Comparison of ENCODE assay signal across 30 cellular contexts in genomic region chr17:10871914-10872313, GRCh38. TPM values are rescaled to one million over a fixed set of nuclear protein-coding genes. Genes with fewer than 3 reads are reported as not detected.
DNase-seq lines count a peak whose midpoint lies in the region; TF ChIP-seq lines count a peak whose summit lies in the region.
"Had no signal": no experiment of that assay in that cellular context is flagged by ENCODE, and none has a peak within 500 bp of the region (broad histone marks: within the 10 kb centered on the region; RNA-seq: fewer than 3 reads in every experiment).

No MANE protein-coding gene starts in this region.

- no peaks in the 10 kb centered on the region for H3K36me3 ChIP-seq in HEK293 (ENCODE audit: control insufficient read depth in 2 of 2, insufficient read depth in 1 of 2, low read length in 2 of 2)
- H3K36me3 ChIP-seq in colonic mucosa: no peaks in the 10 kb centered on the region
- no peaks in the 10 kb centered on the region for H3K36me3 ChIP-seq in breast epithelium
- H3K36me3 ChIP-seq: ascending aorta, MG63 had no signal

- intact Hi-C loops in colonic mucosa (cut with DNase I) (no loop called here), breast epithelium (cut with DNase I; ENCODE audit: low total_unique reads) (no loop called here)

- H3K27ac ChIP-seq in HEK293 (ENCODE audit: extremely low read depth, low read depth, low read length) (no peak overlapping the region), colonic mucosa (no peak overlapping the region), breast epithelium (no peak overlapping the region)
- H3K27ac ChIP-seq: ascending aorta, dorsolateral prefrontal cortex, PC-9 had no signal

- DNase-seq in CD1c-positive myeloid dendritic cell (ENCODE audit: extremely low spot score) (peak; percentile 17), colonic mucosa (peak; percentile 23), putamen (ENCODE audit: low spot score) (peak; percentile 47), HK-2 (ENCODE audit: unreplicated experiment) (no peak), D341Med (ENCODE audit: low spot score) (no peak), breast epithelium (ENCODE audit: low spot score in 2 of 2) (no peak)
- DNase-seq: activated B cell treated with CpG ODN at 0.5 μM for 24 hours; activated CD8-positive, alpha-beta memory T cell treated with anti-CD3 and anti-CD28 coated beads, Interleukin-2, amount 50 U/mL, for 4 hours; CD4-positive, alpha-beta memory T cell; DMS53; GDM1; mesenchymal stem cell; MG63; NCI-H146; NCI-H2227 treated with DMSO at 0.1 percent for 48 hours; PC-9; SHP77 treated with DMSO at 0.1 percent for 48 hours; stimulated activated CD4-positive, alpha-beta T cell treated with anti-CD3 and anti-CD28 coated beads, Interleukin-2, amount 100 ng/mL, for 48 hours; SW 1271; T1000 had no signal

- no peaks in the 10 kb centered on the region for H3K27me3 ChIP-seq in colonic mucosa
- no peaks in the 10 kb centered on the region for H3K27me3 ChIP-seq in breast epithelium
- H3K27me3 ChIP-seq: ascending aorta, dorsolateral prefrontal cortex, MG63 had no signal

- no peak overlapping the region for H3K4me3 ChIP-seq in HEK293 (ENCODE audit: low read depth, low read length)
- H3K4me3 ChIP-seq in colonic mucosa: no peak overlapping the region
- H3K4me3 ChIP-seq in breast epithelium: no peak overlapping the region
- H3K4me3 ChIP-seq: ascending aorta, dorsolateral prefrontal cortex, GM23338, K562, MG63, PC-9 had no signal

- TF ChIP-seq CTCF in HEK293 (tag by site-specific recombination; IDR thresholded peaks at IDR 0.05) (no peak), colonic mucosa (IDR thresholded peaks at IDR 0.05) (no peak), breast epithelium (IDR thresholded peaks at IDR 0.05) (no peak)

- H3K4me1 ChIP-seq in HEK293 (ENCODE audit: control insufficient read depth, insufficient read depth, low read length) (no peaks in the 10 kb centered on the region), colonic mucosa (no peaks in the 10 kb centered on the region), breast epithelium (no peaks in the 10 kb centered on the region)
- H3K4me1 ChIP-seq: ascending aorta had no signal

- CTCF ChIA-PET in HEK293 (lab: Yijun Ruan, JAX): interaction anchor here (0.6 kb wide), 1 partner anchor 103 kb away, joined by 3 read pairs; no protein-coding TSS in a partner anchor

- no peak for TF ChIP-seq POLR2A in breast epithelium (IDR thresholded peaks at IDR 0.05)

- no peaks in the 10 kb centered on the region for H3K9me3 ChIP-seq in HEK293 (ENCODE audit: control insufficient read depth, insufficient read depth, low read depth, low read length)
- H3K9me3 ChIP-seq in colonic mucosa: no peaks in the 10 kb centered on the region
- H3K9me3 ChIP-seq in breast epithelium: no peaks in the 10 kb centered on the region
- H3K9me3 ChIP-seq: MG63 had no signal

- H3K9ac ChIP-seq in colonic mucosa (ENCODE audit: low read depth in 2 of 2, low read length in 2 of 2): no peak overlapping the region

- POLR2A ChIA-PET in HEK293 (lab: Yijun Ruan, JAX): no interaction called here

TF ChIP-seq in HEK293, 187 proteins besides CTCF, POLR2A, EP300 and RAD21:
- 0 out of 2 replicates have a peak, but pooled peaks have one; percentile 3 for TF ChIP-seq EGR2 (tag by site-specific recombination; IDR thresholded peaks at IDR 0.05; ENCODE audit: low read depth)
- no peak for TF ChIP-seq FEZF1 (tag by site-specific recombination; IDR thresholded peaks at IDR 0.05)
TF ChIP-seq in HEK293: peak in this region for 1.

RNA-seq across cellular contexts. Expression of gene PIRT, which starts 34.0 kb away (rescaled TPM):
- total RNA-seq in colonic mucosa (1 to 10 TPM in 1 of 2 donors, under 1 TPM in 1; 0.40 to 1.5 TPM), breast epithelium (under 1 TPM in 1 of 3 donors, not detected in 2; under 0.01 TPM)
- total RNA-seq: activated B cell treated with CpG ODN at 0.5 μM for 24 hours; activated naive CD4-positive, alpha-beta T cell treated with anti-CD3 and anti-CD28 coated beads, Interleukin-2, amount 50 U/mL, for 72 hours; activated T-helper 17 cell treated with anti-CD3 and anti-CD28 coated beads, Interleukin-2, amount 50 U/mL, for 72 hours; ascending aorta; CD4-positive, alpha-beta memory T cell; endothelial cell of umbilical vein; GM23338; HT-29; K562; PC-9; renal cortical epithelial cell had no signal

Comparison
In these comparisons a context has a peak if more than half of its experiments do, and no peak if none do; other contexts are left out.
1. DNase-seq: peak in CD1c-positive myeloid dendritic cell (single experiment), colonic mucosa (single experiment) and putamen (single experiment); none in HK-2 (single experiment), D341Med (single experiment) and breast epithelium (0 of 2).